In the genomic region with DNA sequence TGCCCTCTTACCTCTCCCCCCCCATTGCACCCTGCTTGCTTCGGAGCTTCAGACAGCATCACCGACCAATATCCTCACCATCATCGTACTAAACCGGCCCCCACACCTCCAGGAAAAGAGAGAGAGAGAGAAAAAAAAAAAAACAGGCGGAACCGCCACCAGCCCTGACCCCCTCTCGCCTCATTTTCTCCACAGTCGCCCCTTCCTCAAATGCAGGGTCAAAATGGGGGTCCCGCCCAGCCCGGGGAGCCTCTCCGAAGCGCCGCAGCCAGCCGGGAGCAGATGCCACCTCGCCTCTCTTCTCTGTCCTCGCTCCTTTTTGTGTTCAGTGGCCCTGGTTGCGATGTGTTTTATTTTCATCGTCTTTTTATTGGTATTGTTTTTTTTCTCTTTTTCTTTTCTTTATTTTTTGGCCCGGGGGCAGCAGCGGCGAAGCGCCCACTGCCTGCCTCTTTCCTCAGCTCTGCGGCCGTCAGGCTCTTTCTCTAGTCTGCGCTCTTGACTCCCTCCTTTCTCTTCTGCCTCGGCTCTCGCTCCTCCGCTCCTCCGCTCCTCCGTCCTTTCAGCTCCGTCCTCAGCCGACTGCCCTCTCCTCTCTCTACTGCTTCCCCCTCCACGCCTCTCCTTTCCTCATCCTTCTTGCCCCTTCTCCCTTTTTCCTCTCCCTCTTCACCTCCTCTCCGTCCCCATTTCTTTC, we compare ENCODE assay signal across 8 cellular contexts. TPM values are rescaled to one million over a fixed set of nuclear protein-coding genes. Genes with fewer than 3 reads are reported as not detected.
DNase-seq lines count a peak whose midpoint lies in the region; ATAC-seq lines count a peak whose summit lies in the region.

No MANE protein-coding gene starts in this region.

- H3K27ac Mint-ChIP-seq in activated T-helper 17 cell treated with anti-CD3 and anti-CD28 coated beads, Interleukin-2, amount 50 U/mL, for 72 hours = peak overlapping the region; percentile 14

- no peak overlapping the region for H3K9ac ChIP-seq in BLaER1
- H3K9ac ChIP-seq in skeletal muscle tissue (ENCODE audit: low read depth in 1 of 3, low read length in 3 of 3) = peak overlapping the region in 1 of 3 donors; percentile 33

- peaks cover 19% of the 10 kb centered on the region for H3K27me3 Mint-ChIP-seq in activated T-helper 17 cell treated with anti-CD3 and anti-CD28 coated beads, Interleukin-2, amount 50 U/mL, for 72 hours

- H3K36me3 Mint-ChIP-seq in activated T-helper 17 cell treated with anti-CD3 and anti-CD28 coated beads, Interleukin-2, amount 50 U/mL, for 72 hours (ENCODE audit: low read depth) = no peaks in the 10 kb centered on the region

- no peaks in the 10 kb centered on the region for H3K9me3 Mint-ChIP-seq in activated T-helper 17 cell treated with anti-CD3 and anti-CD28 coated beads, Interleukin-2, amount 50 U/mL, for 72 hours

- H3K36me3 ChIP-seq in BLaER1 (no peaks in the 10 kb centered on the region), skeletal muscle tissue (ENCODE audit: control insufficient read depth in 3 of 3, insufficient read depth in 3 of 3, low read length in 3 of 3) (no peaks in the 10 kb centered on the region)

- H3K9me3 ChIP-seq in BLaER1 = no peaks in the 10 kb centered on the region
- no peaks in the 10 kb centered on the region for H3K9me3 ChIP-seq in skeletal muscle tissue (ENCODE audit: control insufficient read depth in 3 of 3, low read length in 3 of 3)

- H3K4me1 ChIP-seq in BLaER1 = peaks cover 22% of the 10 kb centered on the region
- H3K4me1 ChIP-seq in skeletal muscle tissue (ENCODE audit: control insufficient read depth in 3 of 3, insufficient read depth in 3 of 3, low read length in 3 of 3) = peaks cover 7 to 12% (median 10%) of the 10 kb centered on the region in 3 donors

- H4K20me1 ChIP-seq in BLaER1 = peaks cover 45% of the 10 kb centered on the region

- ATAC-seq in activated T-helper 17 cell treated with anti-CD3 and anti-CD28 coated beads, Interleukin-2, amount 50 U/mL, for 72 hours (replicated peaks) = peak; percentile 59
- ATAC-seq in GM19463 (IDR thresholded peaks at IDR 0.05; ENCODE audit: unreplicated experiment) = no peak
- ATAC-seq in GM19328 (IDR thresholded peaks at IDR 0.05; ENCODE audit: unreplicated experiment) = no peak

- H3K27me3 ChIP-seq in BLaER1 (peaks cover 74% of the 10 kb centered on the region), skeletal muscle tissue (ENCODE audit: control insufficient read depth in 3 of 3, insufficient read depth in 3 of 3, low read length in 3 of 3) (peaks cover 64 to 80% (median 74%) of the 10 kb centered on the region in 3 donors)

- H3K4me2 ChIP-seq in BLaER1 = peak overlapping the region; percentile 71

- H3K4me3 ChIP-seq in BLaER1 (peak overlapping the region; percentile 53), skeletal muscle tissue (ENCODE audit: low read length in 3 of 3) (peak overlapping the region; percentile 56 to 61 (median 57))
- peak overlapping the region; percentile 36 for H3K4me3 ChIP-seq in Jurkat, Clone E6-1 (ENCODE audit: low read length)

- H3K4me3 Mint-ChIP-seq in activated T-helper 17 cell treated with anti-CD3 and anti-CD28 coated beads, Interleukin-2, amount 50 U/mL, for 72 hours = peak overlapping the region; percentile 79

- no peak for DNase-seq in Jurkat, Clone E6-1 (ENCODE audit: low read depth, low spot score)
- DNase-seq in hepatic stellate cell (ENCODE audit: low spot score) (peak; percentile 48), ecto neural progenitor cell (ENCODE audit: low spot score) (no peak)

- H3K4me1 Mint-ChIP-seq in activated T-helper 17 cell treated with anti-CD3 and anti-CD28 coated beads, Interleukin-2, amount 50 U/mL, for 72 hours = peaks cover 17% of the 10 kb centered on the region

- H3K27ac ChIP-seq in BLaER1 = no peak overlapping the region
- H3K27ac ChIP-seq in skeletal muscle tissue (ENCODE audit: low read depth, low read length) = no peak overlapping the region

RNA-seq across cellular contexts. Expression of a gene that starts 41.4 kb away (rescaled TPM):
- 37.5 TPM for polyA plus RNA-seq in Jurkat, Clone E6-1 (2012; ENCODE audit: insufficient read depth, insufficient read length)
- 10 to 100 TPM; 37.4 to 45.7 TPM for total RNA-seq in activated T-helper 17 cell treated with anti-CD3 and anti-CD28 coated beads, Interleukin-2, amount 50 U/mL, for 72 hours
- 21.4 TPM for total RNA-seq in skeletal muscle tissue

RNA-seq across cellular contexts. Expression of a gene that starts 43.9 kb away (rescaled TPM):
- polyA plus RNA-seq in Jurkat, Clone E6-1 (2012; ENCODE audit: insufficient read depth, insufficient read length) = 3.7 TPM
- 10 to 100 TPM; 33.1 to 95.9 TPM for total RNA-seq in activated T-helper 17 cell treated with anti-CD3 and anti-CD28 coated beads, Interleukin-2, amount 50 U/mL, for 72 hours
- 0.52 TPM for total RNA-seq in skeletal muscle tissue

RNA-seq across cellular contexts. Expression of a gene that starts 44.0 kb away (rescaled TPM):
- 9.9 TPM for polyA plus RNA-seq in Jurkat, Clone E6-1 (2012; ENCODE audit: insufficient read depth, insufficient read length)
- total RNA-seq in activated T-helper 17 cell treated with anti-CD3 and anti-CD28 coated beads, Interleukin-2, amount 50 U/mL, for 72 hours = 10 to 100 TPM; 17.2 to 18.0 TPM
- 7.8 TPM for total RNA-seq in skeletal muscle tissue

Comparison
In these comparisons a context has a peak if more than half of its experiments do, and no peak if none do; other contexts are left out.
1. RNA of a gene that starts 43.9 kb away (total RNA-seq): 33.1 to 95.9 TPM in activated T-helper 17 cell treated with anti-CD3 and anti-CD28 coated beads, Interleukin-2, amount 50 U/mL, for 72 hours; 0.52 TPM in skeletal muscle tissue (single experiment); every median in the first group is over 10 times any median in the second.
2. Peak in every context shown above with its lines, with median percentiles within 50 percentile points of each other: H3K4me3 ChIP-seq.